Comparison of ENCODE assay signal across 8 cellular contexts in genomic region chrX:81120936-81121351, GRCh38.
DNase-seq lines count a peak whose midpoint lies in the region; ATAC-seq and TF ChIP-seq lines count a peak whose summit lies in the region.

No MANE protein-coding gene starts in this region.

- H3K4me3 Mint-ChIP-seq in chondrocyte (ENCODE audit: unreplicated experiment), result peak overlapping the region; percentile 94

- TF ChIP-seq CTCF in chondrocyte (IDR thresholded peaks at IDR 0.05), result peak; percentile 81

- peaks cover 4% of the 10 kb centered on the region for H3K4me1 Mint-ChIP-seq in chondrocyte (ENCODE audit: low read depth)

- H3K27me3 ChIP-seq in HUES48 (ENCODE audit: control insufficient read depth, insufficient read depth, low read length), result peaks cover 11% of the 10 kb centered on the region; the same call in 1 of the 2 replicates

- ATAC-seq in GM21528 (IDR thresholded peaks at IDR 0.05; ENCODE audit: low FRiP score, unreplicated experiment), result peak; percentile 72

- peaks cover 8% of the 10 kb centered on the region for H3K27me3 Mint-ChIP-seq in chondrocyte (ENCODE audit: low read depth)

- peak overlapping the region; percentile 78 for H3K4me3 ChIP-seq in HUES48 (ENCODE audit: low read depth, low read length)

- H3K9me3 Mint-ChIP-seq in chondrocyte (ENCODE audit: low read depth), result no peaks in the 10 kb centered on the region

- no peaks in the 10 kb centered on the region for H3K36me3 Mint-ChIP-seq in chondrocyte (ENCODE audit: low read depth)

- DNase-seq in GF-D8 (lab: John Stamatoyannopoulos, UW) (peak; percentile 23), T follicular helper cell (ENCODE audit: low read depth) (peak; percentile 21), chondrocyte (ENCODE audit: low spot score) (no peak), left kidney (ENCODE audit: low read depth, low spot score) (peak; percentile 92), NCI-H226 (no peak)
- DNase-seq in stimulated activated CD4-positive, alpha-beta T cell treated with anti-CD3 and anti-CD28 coated beads, Interleukin-1b, Interleukin-23, amount 100 ng/mL, for 48 hours, result peak; percentile 13

- H3K27ac Mint-ChIP-seq in chondrocyte (ENCODE audit: unreplicated experiment), result peak overlapping the region; percentile 96

- peaks cover 13% of the 10 kb centered on the region; the same call in 1 of the 2 replicates for H3K9me3 ChIP-seq in HUES48 (ENCODE audit: control insufficient read depth, insufficient read depth, low read length)

- H3K9ac ChIP-seq in HUES48 (ENCODE audit: low read depth, low read length), result peak overlapping the region; percentile 32

- H3K4me1 ChIP-seq in HUES48 (ENCODE audit: control insufficient read depth, insufficient read depth, low read length), result no peaks in the 10 kb centered on the region

- H3K36me3 ChIP-seq in HUES48 (ENCODE audit: control insufficient read depth, insufficient read depth, low read length), result peaks cover under 1% of the 10 kb centered on the region; the same call in 1 of the 2 replicates

- peak overlapping the region; percentile 55 for H3K27ac ChIP-seq in HUES48 (ENCODE audit: low read depth, low read length)

Comparison
In these comparisons a context has a peak if more than half of its experiments do, and no peak if none do; other contexts are left out.
1. DNase-seq: peak in GF-D8 (single experiment), T follicular helper cell (single experiment), left kidney (single experiment) and stimulated activated CD4-positive, alpha-beta T cell treated with anti-CD3 and anti-CD28 coated beads, Interleukin-1b, Interleukin-23, amount 100 ng/mL, for 48 hours (single experiment); none in chondrocyte (single experiment) and NCI-H226 (single experiment).